ENCODE assay signal across 1 cellular context in genomic region chr5:163504091-163504931, GRCh38.
TF ChIP-seq lines count a peak whose summit lies in the region.

No MANE protein-coding gene starts in this region.

TF ChIP-seq in HEK293, 187 proteins besides CTCF, POLR2A, EP300 and RAD21 (continued from another document):
- TF ChIP-seq ZNF211 (tag by site-specific recombination; IDR thresholded peaks at IDR 0.05; ENCODE audit: low read depth): no peak
- TF ChIP-seq ZNF404 (tag by site-specific recombination; IDR thresholded peaks at IDR 0.05): no peak
- TF ChIP-seq ZNF747 (tag by site-specific recombination; IDR thresholded peaks at IDR 0.05): no peak
- TF ChIP-seq HOXC10 (CRISPR knock-in tag; IDR thresholded peaks at IDR 0.05): no peak
- no peak for TF ChIP-seq ZNF391 (tag by site-specific recombination; IDR thresholded peaks at IDR 0.05; ENCODE audit: borderline replicate concordance, low read depth)
- no peak for TF ChIP-seq PRDM10 (tag by site-specific recombination; IDR thresholded peaks at IDR 0.05)
- no peak for TF ChIP-seq ZBTB10 (tag by site-specific recombination; IDR thresholded peaks at IDR 0.05)
- no peak for TF ChIP-seq ZNF157 (tag by site-specific recombination; IDR thresholded peaks at IDR 0.05)
- TF ChIP-seq HOXD13 (CRISPR knock-in tag; IDR thresholded peaks at IDR 0.05; ENCODE audit: borderline replicate concordance): no peak
- TF ChIP-seq ZNF449 (tag by site-specific recombination; IDR thresholded peaks at IDR 0.05): peak; percentile 77
- TF ChIP-seq ZNF658 (tag by site-specific recombination; IDR thresholded peaks at IDR 0.05): no peak
- no peak for TF ChIP-seq ZNF23 (tag by site-specific recombination; IDR thresholded peaks at IDR 0.05; ENCODE audit: borderline replicate concordance)
- no peak for TF ChIP-seq ZSCAN5A (tag by site-specific recombination; IDR thresholded peaks at IDR 0.05)
- no peak for TF ChIP-seq ZFP41 (tag by site-specific recombination; IDR thresholded peaks at IDR 0.05; ENCODE audit: borderline replicate concordance)
- no peak for TF ChIP-seq ZNF223 (tag by site-specific recombination; IDR thresholded peaks at IDR 0.05)
- no peak for TF ChIP-seq ZNF560 (tag by site-specific recombination; IDR thresholded peaks at IDR 0.05; ENCODE audit: borderline replicate concordance)
- no peak for TF ChIP-seq ZNF776 (tag by site-specific recombination; IDR thresholded peaks at IDR 0.05; ENCODE audit: borderline replicate concordance)
- no peak for TF ChIP-seq ZNF610 (tag by site-specific recombination; IDR thresholded peaks at IDR 0.05; ENCODE audit: borderline replicate concordance)
- no peak for TF ChIP-seq ZBTB49 (tag by site-specific recombination; IDR thresholded peaks at IDR 0.05; ENCODE audit: low read depth)
- TF ChIP-seq ZNF184 (tag by site-specific recombination; IDR thresholded peaks at IDR 0.05): no peak
- TF ChIP-seq ZSCAN4 (tag by site-specific recombination; IDR thresholded peaks at IDR 0.05): no peak
- no peak for TF ChIP-seq REST (tag by site-specific recombination; IDR thresholded peaks at IDR 0.05)
- no peak for TF ChIP-seq ZEB2 (tag by site-specific recombination; IDR thresholded peaks at IDR 0.05)
- peak; percentile 20; the same call in 1 of the 2 replicates for TF ChIP-seq ZSCAN30 (tag by site-specific recombination; IDR thresholded peaks at IDR 0.05)
- TF ChIP-seq ZNF843 (tag by site-specific recombination; IDR thresholded peaks at IDR 0.05): no peak
- TF ChIP-seq ZNF37A (tag by site-specific recombination; IDR thresholded peaks at IDR 0.05): no peak
- TF ChIP-seq ZBTB17 (tag by site-specific recombination; IDR thresholded peaks at IDR 0.05): peak; percentile 91
- TF ChIP-seq ZNF548 (tag by site-specific recombination; IDR thresholded peaks at IDR 0.05): no peak
- TF ChIP-seq YY1 (tag by site-specific recombination; IDR thresholded peaks at IDR 0.05): no peak
- no peak for TF ChIP-seq ZNF274 (IDR thresholded peaks at IDR 0.05; ENCODE audit: low read length)
- TF ChIP-seq ZNF274 (tag by site-specific recombination; IDR thresholded peaks at IDR 0.05; ENCODE audit: borderline replicate concordance): no peak
- TF ChIP-seq TSHZ1 (tag by site-specific recombination; IDR thresholded peaks at IDR 0.05; ENCODE audit: borderline replicate concordance): no peak
- no peak for TF ChIP-seq ZNF621 (tag by site-specific recombination; IDR thresholded peaks at IDR 0.05)
TF ChIP-seq in HEK293: peak in this region for 15.
